Comparison of ENCODE assay signal across 8 cellular contexts in the genomic region with DNA sequence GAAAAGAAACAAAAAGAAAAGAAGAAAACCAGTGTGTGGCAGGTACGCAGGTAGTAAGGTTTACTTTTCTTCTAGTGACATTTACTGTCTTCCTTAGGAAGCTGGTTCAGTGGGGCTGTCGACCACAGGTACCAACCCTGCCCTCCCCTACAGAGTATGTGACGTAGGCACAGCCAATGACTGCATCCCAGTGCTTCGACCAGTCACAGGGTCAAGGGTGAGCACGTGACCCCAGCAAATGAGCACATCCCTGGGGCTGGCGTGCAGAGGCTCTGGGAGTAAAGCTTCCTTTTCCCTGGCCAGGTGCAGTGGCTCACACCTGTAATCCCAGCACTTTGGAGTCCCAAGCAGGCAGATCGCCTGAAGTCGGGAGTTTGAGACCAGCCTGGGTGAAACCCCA. TPM values are rescaled to one million over a fixed set of nuclear protein-coding genes. Genes with fewer than 3 reads are reported as not detected.
A peak's percentile ranks its signal among the peaks of the same experiment; 100 is the strongest.
DNase-seq lines count a peak whose midpoint lies in the region; ATAC-seq and TF ChIP-seq lines count a peak whose summit lies in the region.
"Had no signal": no experiment of that assay in that cellular context is flagged by ENCODE, and none has a peak within 500 bp of the region (broad histone marks: within the 10 kb centered on the region; RNA-seq: fewer than 3 reads in every experiment).

No MANE protein-coding gene starts in this region.

- H3K18ac ChIP-seq in H9 (ENCODE audit: insufficient read length, low read depth, low read length) (no peak overlapping the region), IMR-90 (ENCODE audit: low read depth, low read length) (no peak overlapping the region)

- H3K56ac ChIP-seq in H9 (ENCODE audit: insufficient read length, low read depth, low read length), result no peak overlapping the region
- H3K56ac ChIP-seq in IMR-90 (ENCODE audit: extremely low read depth, insufficient read depth, low read length), result no peak overlapping the region

- H3K79me1 ChIP-seq in H9 (ENCODE audit: insufficient read depth, low read depth, low read length, poor library complexity, severe bottlenecking) (no peaks in the 10 kb centered on the region), IMR-90 (ENCODE audit: low read depth in 1 of 2, low read length in 2 of 2) (no peaks in the 10 kb centered on the region)

- no peak overlapping the region for H4K91ac ChIP-seq in H9 (ENCODE audit: insufficient read length, low read depth, low read length)
- no peak overlapping the region for H4K91ac ChIP-seq in IMR-90 (ENCODE audit: insufficient read depth, low read depth, low read length)

- no peaks in the 10 kb centered on the region for H4K20me1 ChIP-seq in H9 (ENCODE audit: control insufficient read depth, insufficient read depth, insufficient read length)
- no peaks in the 10 kb centered on the region for H4K20me1 ChIP-seq in IMR-90 (ENCODE audit: insufficient read depth, low read length)

- H3K27me3 ChIP-seq in H9 (ENCODE audit: insufficient read depth, low read length) (no peaks in the 10 kb centered on the region), IMR-90 (ENCODE audit: control insufficient read depth, insufficient read depth, low read length) (peaks cover 9% of the 10 kb centered on the region; the same call in 1 of the 2 replicates)
- H3K27me3 ChIP-seq: adrenal gland had no signal

- H3K23ac ChIP-seq in H9 (ENCODE audit: insufficient read length, low read depth, low read length) (no peak overlapping the region), IMR-90 (ENCODE audit: low read depth, low read length) (no peak overlapping the region)

- H3K4me1 Mint-ChIP-seq in H9, result peaks cover 7 to 19% of the 10 kb centered on the region in 2 experiments

- H2BK20ac ChIP-seq in H9 (ENCODE audit: low read depth, low read length, poor library complexity, severe bottlenecking), result no peak overlapping the region
- no peak overlapping the region for H2BK20ac ChIP-seq in IMR-90 (ENCODE audit: low read depth, low read length)

- no peak overlapping the region for H3K27ac ChIP-seq in H9 (ENCODE audit: insufficient read length, low read depth, low read length)
- no peak overlapping the region for H3K27ac ChIP-seq in IMR-90 (ENCODE audit: insufficient read depth, low read length)
- H3K27ac ChIP-seq: adrenal gland had no signal

- no peak overlapping the region for H3K14ac ChIP-seq in H9 (ENCODE audit: insufficient read depth, low read length)
- no peak overlapping the region for H3K14ac ChIP-seq in IMR-90 (replicated peaks; ENCODE audit: low read depth, low read length)

- no peak overlapping the region for H4K5ac ChIP-seq in H9 (ENCODE audit: insufficient read length, low read depth, low read length)
- H4K5ac ChIP-seq in IMR-90 (ENCODE audit: low read depth, low read length), result no peak overlapping the region

- H4K8ac ChIP-seq in H9 (replicated peaks; ENCODE audit: insufficient read length, low read depth, low read length) (no peak overlapping the region), IMR-90 (ENCODE audit: low read depth in 2 of 2, low read length in 2 of 2) (no peak overlapping the region)

- peak; percentile 51 for ATAC-seq in GM18873 (IDR thresholded peaks at IDR 0.05; ENCODE audit: low FRiP score, unreplicated experiment)
- no peak for ATAC-seq in IMR-90 (ENCODE audit: low read depth)

- no peak overlapping the region for H3K4me3 Mint-ChIP-seq in H9

- H2AFZ ChIP-seq in H9 (ENCODE audit: low read length) (no peak overlapping the region), IMR-90 (replicated peaks; ENCODE audit: low read length, poor library complexity) (peak overlapping the region; percentile 51)

- H3K79me2 ChIP-seq in H9 (ENCODE audit: insufficient read depth, low read length), result no peaks in the 10 kb centered on the region

- no peak for TF ChIP-seq CTCF in H9 (conservative IDR thresholded peaks at IDR 0.05)
- TF ChIP-seq CTCF in IMR-90 (conservative IDR thresholded peaks at IDR 0.05; ENCODE audit: low read depth, low read length), result no peak

- no peak overlapping the region for H2BK15ac ChIP-seq in H9 (ENCODE audit: low read depth, low read length)
- no peak overlapping the region for H2BK15ac ChIP-seq in IMR-90 (ENCODE audit: low read depth, low read length)

- no peaks in the 10 kb centered on the region for H3K9me1 ChIP-seq in IMR-90 (ENCODE audit: insufficient read depth, low read length)

- no peaks in the 10 kb centered on the region for H3K9me3 ChIP-seq in H9 (ENCODE audit: control insufficient read depth, low read depth, low read length)
- H3K9me3 ChIP-seq in IMR-90 (ENCODE audit: control insufficient read depth, insufficient read depth, low read length), result peaks cover 3% of the 10 kb centered on the region; the same call in 1 of the 2 replicates
- H3K9me3 ChIP-seq: adrenal gland had no signal

- H3K27ac Mint-ChIP-seq in H9, result no peak overlapping the region

- DNase-seq in H9, result peak; percentile 88
- DNase-seq in IMR-90, result no peak
- DNase-seq in posterior vena cava (ENCODE audit: low spot score), result peak; percentile 58
- DNase-seq in T1000 (lab: John Stamatoyannopoulos, UW), result no peak
- DNase-seq in activated CD4-positive, alpha-beta T cell treated with anti-CD3 and anti-CD28 coated beads for 1 hour, result no peak
- no peak for DNase-seq in activated T-cell treated with anti-CD3 and anti-CD28 coated beads, Interleukin-2, amount 50 U/mL, for 48 hours

- H2AK5ac ChIP-seq in H9 (ENCODE audit: insufficient read length, low read length) (no peak overlapping the region), IMR-90 (ENCODE audit: low read depth, low read length) (no peak overlapping the region)

- WGBS in H9 (ENCODE audit: extremely low coverage, insufficient read length, low lambda C conversion rate), result no CpG with 5 or more reads among the region's 8 CpGs
- WGBS in IMR-90 (ENCODE audit: extremely low coverage in 2 of 2, insufficient read length in 1 of 2), 2 experiments, result 40% methylated on average over 2 of the region's 8 CpGs; no CpG with 5 or more reads in 1 of the 2 experiments

- H3K9me3 Mint-ChIP-seq in H9, result no peaks in the 10 kb centered on the region

- TF ChIP-seq POLR2A in IMR-90 (IDR thresholded peaks at IDR 0.05; ENCODE audit: low read depth, low read length), result no peak

- CTCF ChIA-PET in IMR-90 (lab: Yijun Ruan, JAX), result interaction anchor here (1.4 kb wide), 1 partner anchor 10 kb away, joined by 3 read pairs; no protein-coding TSS in a partner anchor

- H2BK5ac ChIP-seq in H9 (ENCODE audit: insufficient read length, low read length) (no peak overlapping the region), IMR-90 (ENCODE audit: low read depth, low read length, poor library complexity, severe bottlenecking) (no peak overlapping the region)

- H2BK120ac ChIP-seq in H9 (ENCODE audit: low read depth, low read length, poor library complexity, severe bottlenecking) (no peak overlapping the region), IMR-90 (ENCODE audit: low read depth, low read length) (no peak overlapping the region)

- H3K4me1 ChIP-seq in H9 (ENCODE audit: insufficient read depth, low read length) (no peaks in the 10 kb centered on the region; the same call in 1 of the 2 replicates), IMR-90 (ENCODE audit: control insufficient read depth, insufficient read depth, low read length) (no peaks in the 10 kb centered on the region)

- no TSS peak for BruUV-seq in IMR-90 (replicated peaks; lab: Mats Ljungman, UMichigan)

- no peak overlapping the region for H3T11ph ChIP-seq in H9 (ENCODE audit: low read length)

- peaks cover 27% of the 10 kb centered on the region for H3K27me3 Mint-ChIP-seq in H9 (ENCODE audit: low read depth)

- in situ Hi-C loops in IMR-90 (cut with MboI; ENCODE audit: low sequenced_read_pairs), result loop anchor here (25.0 kb wide), 2 partner anchors 703 to 1553 kb away; partner anchors contain the start of gene ATMIN

- POLR2A ChIA-PET in IMR-90 (lab: Charles Lee; ENCODE audit: unreplicated experiment), result no interaction called here

- intact Hi-C loops in IMR-90 (cut with micrococcal nuclease), result no loop called here
- intact Hi-C loops in posterior vena cava (cut with DNase I), result no loop called here

- no peaks in the 10 kb centered on the region for H3K23me2 ChIP-seq in H9 (ENCODE audit: insufficient read length, low read depth, low read length, poor library complexity, severe bottlenecking)

- no peak overlapping the region for H2BK12ac ChIP-seq in H9 (ENCODE audit: insufficient read length, low read depth, low read length)

- no peak overlapping the region for H3K4me3 ChIP-seq in IMR-90 (ENCODE audit: insufficient read depth, low read depth, low read length)
- H3K4me3 ChIP-seq: adrenal gland had no signal

- no peak for TF ChIP-seq RAD21 in IMR-90 (IDR thresholded peaks at IDR 0.05; ENCODE audit: low read length)

- H3K4ac ChIP-seq in H9 (ENCODE audit: low read depth, low read length), result no peak overlapping the region
- no peak overlapping the region for H3K4ac ChIP-seq in IMR-90 (ENCODE audit: low read depth, low read length)

- peak overlapping the region; percentile 78 for H2AK9ac ChIP-seq in IMR-90 (replicated peaks; ENCODE audit: low read depth, low read length, poor library complexity)

- no peaks in the 10 kb centered on the region for H3K36me3 Mint-ChIP-seq in H9 (ENCODE audit: insufficient read depth in 1 of 3, low read depth in 3 of 3)

- H3K36me3 ChIP-seq in IMR-90 (ENCODE audit: control insufficient read depth, insufficient read depth, low read length), result no peaks in the 10 kb centered on the region
- H3K36me3 ChIP-seq: adrenal gland had no signal

- no peak overlapping the region for H3K4me2 ChIP-seq in H9 (ENCODE audit: insufficient read depth, insufficient read length, low read length)
- H3K4me2 ChIP-seq in IMR-90 (ENCODE audit: low read depth, low read length), result no peak overlapping the region

- H3K9ac ChIP-seq in H9 (ENCODE audit: extremely low read depth, insufficient read length, low read length) (no peak overlapping the region), IMR-90 (ENCODE audit: low read depth, low read length) (no peak overlapping the region)

- dilution Hi-C loops in IMR-90 (cut with HindIII; ENCODE audit: low sequenced_read_pairs, unreplicated experiment), result no loop called here

TF ChIP-seq in IMR-90, 13 proteins besides CTCF, POLR2A, EP300 and RAD21:
- TF ChIP-seq USF2 (IDR thresholded peaks at IDR 0.05; ENCODE audit: low read depth, low read length) (peak; percentile 75), SMC3 (IDR thresholded peaks at IDR 0.05; ENCODE audit: low read depth, low read length) (no peak)

RNA-seq across cellular contexts. Expression of gene PLCG2, which starts 38.9 kb away (rescaled TPM):
- 5.4 and 6.0 TPM in 2 replicates for total RNA-seq in H9 (2021)
- 0.18 and 0.28 TPM in 2 replicates for total RNA-seq in IMR-90 (2012; rRNA removed)
- 0.04 and 0.14 TPM in 2 replicates for polyA plus RNA-seq in IMR-90 (2012; rRNA removed)
- polyA plus RNA-seq in IMR-90 (2012; cell fraction: cytosol; rRNA removed), result 0.02 and 0.08 TPM in 2 replicates
- 0.04 and 0.17 TPM in 2 replicates for polyA plus RNA-seq in IMR-90 (2012; cell fraction: nucleus; rRNA removed; ENCODE audit: low replicate concordance)
- total RNA-seq in posterior vena cava, result 10 to 100 TPM; 15.9 to 24.5 TPM

Comparison
In these comparisons a context has a peak if more than half of its experiments do, and no peak if none do; other contexts are left out.
1. DNase-seq: peak in H9 (single experiment) and posterior vena cava (single experiment); none in IMR-90 (single experiment), T1000 (single experiment), activated CD4-positive, alpha-beta T cell treated with anti-CD3 and anti-CD28 coated beads for 1 hour (single experiment) and activated T-cell treated with anti-CD3 and anti-CD28 coated beads, Interleukin-2, amount 50 U/mL, for 48 hours (0 of 2).